Comparison of ENCODE assay signal across 1 cellular context in genomic region chr11:65298131-65298535, GRCh38.
TF ChIP-seq lines count a peak whose summit lies in the region.

No MANE protein-coding gene starts in this region.

TF ChIP-seq in WTC11, 78 proteins besides CTCF, POLR2A, EP300 and RAD21 (continued from another document):
- TF ChIP-seq FOXP4 (CRISPR knock-in tag; IDR thresholded peaks at IDR 0.05) (no peak), MYBL2 (CRISPR knock-in tag; IDR thresholded peaks at IDR 0.05) (no peak), ZNF532 (CRISPR knock-in tag; IDR thresholded peaks at IDR 0.05; ENCODE audit: borderline replicate concordance) (no peak), IRF1 (CRISPR knock-in tag; IDR thresholded peaks at IDR 0.05) (no peak), NR3C1 (CRISPR knock-in tag; conservative IDR thresholded peaks at IDR 0.05; ENCODE audit: low read depth) (no peak), TP53 (CRISPR knock-in tag; IDR thresholded peaks at IDR 0.05) (no peak), ETV6 (CRISPR knock-in tag; IDR thresholded peaks at IDR 0.05) (no peak), ZNF263 (CRISPR knock-in tag; IDR thresholded peaks at IDR 0.05; ENCODE audit: low read depth) (no peak), SMAD4 (CRISPR knock-in tag; IDR thresholded peaks at IDR 0.05) (no peak)
